Comparison of ENCODE assay signal across 9 cellular contexts in genomic region chr18:79465392-79465991, GRCh38.
DNase-seq lines count a peak whose midpoint lies in the region; ATAC-seq, FAIRE-seq and TF ChIP-seq lines count a peak whose summit lies in the region.
"Had no signal": no experiment of that assay in that cellular context is flagged by ENCODE, and none has a peak within 500 bp of the region (broad histone marks: within the 10 kb centered on the region; RNA-seq: fewer than 3 reads in every experiment).

No MANE protein-coding gene starts in this region.

- TF ChIP-seq CTCF in endothelial cell of umbilical vein (IDR thresholded peaks at IDR 0.05; ENCODE audit: extremely low read depth in 1 of 2, insufficient read depth in 1 of 2, low read depth in 1 of 2, low read length in 2 of 2), result no peak
- TF ChIP-seq CTCF in uterus (IDR thresholded peaks at IDR 0.05), result no peak
- TF ChIP-seq CTCF in D721Med (IDR thresholded peaks at IDR 0.05; ENCODE audit: insufficient read depth, missing control alignments), result no peak
- no peak for TF ChIP-seq CTCF in ascending aorta (IDR thresholded peaks at IDR 0.05)

- H3K27ac ChIP-seq in endothelial cell of umbilical vein (ENCODE audit: insufficient read depth, low read depth, low read length), result peak overlapping the region; percentile 5
- H3K27ac ChIP-seq in uterus, result no peak overlapping the region
- no peak overlapping the region for H3K27ac ChIP-seq in ascending aorta

- intact Hi-C loops in endothelial cell of umbilical vein (cut with micrococcal nuclease) (loop anchor here (1.0 kb wide), 1 partner anchor 42 kb away; no protein-coding TSS in a partner anchor), uterus (cut with DNase I; ENCODE audit: low total_unique reads) (no loop called here), ascending aorta (cut with DNase I) (no loop called here)

- H3K36me3 ChIP-seq in endothelial cell of umbilical vein (ENCODE audit: control insufficient read depth in 2 of 2, extremely low read depth in 1 of 2, insufficient read depth in 2 of 2, low read length in 2 of 2) (peaks cover 0 to 32% of the 10 kb centered on the region in 2 experiments), uterus (no peaks in the 10 kb centered on the region), ascending aorta (peaks cover 52 to 77% of the 10 kb centered on the region in 2 donors)

- no peaks in the 10 kb centered on the region for H3K9me3 ChIP-seq in endothelial cell of umbilical vein (replicated peaks; ENCODE audit: control insufficient read depth, insufficient read depth, low read length)
- H3K9me3 ChIP-seq in uterus, result no peaks in the 10 kb centered on the region
- no peaks in the 10 kb centered on the region for H3K9me3 ChIP-seq in ascending aorta

- no TSS peak for BruUV-seq in endothelial cell of umbilical vein (replicated peaks; lab: Mats Ljungman, UMichigan)

- no peaks in the 10 kb centered on the region for H4K20me1 ChIP-seq in endothelial cell of umbilical vein (replicated peaks; ENCODE audit: control insufficient read depth, extremely low read depth, insufficient read depth, low read length)

- H3K4me1 ChIP-seq in endothelial cell of umbilical vein (ENCODE audit: control insufficient read depth, extremely low read depth, insufficient read depth, low read length), result peaks cover 7% of the 10 kb centered on the region
- no peaks in the 10 kb centered on the region for H3K4me1 ChIP-seq in uterus
- H3K4me1 ChIP-seq in ascending aorta, result no peaks in the 10 kb centered on the region

- no peaks in the 10 kb centered on the region for H3K79me2 ChIP-seq in endothelial cell of umbilical vein (ENCODE audit: control insufficient read depth, insufficient read depth, low read length)

- no peak overlapping the region for H3K4me2 ChIP-seq in endothelial cell of umbilical vein (ENCODE audit: insufficient read depth, low read length)

- CTCF ChIA-PET in endothelial cell of umbilical vein (lab: Charles Lee), result interaction anchor here (1.2 kb wide), 1 partner anchor 11 kb away, joined by 3 read pairs; no protein-coding TSS in a partner anchor

- H3K9me3 Mint-ChIP-seq in stimulated activated memory B cell treated with anti-CD40 and anti-IgM and Interleukin-4, amounts not matched to agents 10 μg/mL and 1 μg/mL and 100 μg/mL, for 72 hours, result no peaks in the 10 kb centered on the region

- no peak overlapping the region for H3K9ac ChIP-seq in endothelial cell of umbilical vein (replicated peaks; ENCODE audit: extremely low read depth, insufficient read depth, low read length)

- peak; percentile 63 for ATAC-seq in GM19324 (IDR thresholded peaks at IDR 0.05; ENCODE audit: low FRiP score, unreplicated experiment)
- ATAC-seq in HG03354 (IDR thresholded peaks at IDR 0.05; ENCODE audit: poor library complexity, severe bottlenecking, unreplicated experiment), result peak; percentile 74
- ATAC-seq in stimulated activated memory B cell treated with anti-CD40 and anti-IgM and Interleukin-4, amounts not matched to agents 10 μg/mL and 1 μg/mL and 100 μg/mL, for 72 hours, result peak; percentile 87

- H3K4me1 Mint-ChIP-seq in stimulated activated memory B cell treated with anti-CD40 and anti-IgM and Interleukin-4, amounts not matched to agents 10 μg/mL and 1 μg/mL and 100 μg/mL, for 72 hours, result peaks cover 74% of the 10 kb centered on the region

- POLR2A ChIA-PET in endothelial cell of umbilical vein (lab: Charles Lee), result interaction anchor here (0.8 kb wide), 1 partner anchor 42 kb away, joined by 3 read pairs; no protein-coding TSS in a partner anchor

- peak; percentile 18 for DNase-seq in Ammon's horn (ENCODE audit: low spot score)
- peak; percentile 28 for DNase-seq in endothelial cell of umbilical vein (ENCODE audit: low read depth, low spot score)
- no peak for DNase-seq in uterus
- DNase-seq in D721Med (ENCODE audit: insufficient read length, low spot score), result no peak
- no peak for DNase-seq in ascending aorta (ENCODE audit: low spot score in 2 of 2)

- H3K9me1 ChIP-seq in endothelial cell of umbilical vein (replicated peaks; ENCODE audit: control insufficient read depth, extremely low read depth, insufficient read depth, low read length), result no peaks in the 10 kb centered on the region

- dilution Hi-C loops in endothelial cell of umbilical vein (cut with MboI; ENCODE audit: extremely low pct_ligation_motif_present, low sequenced_read_pairs), result no loop called here

- H3K27ac Mint-ChIP-seq in stimulated activated memory B cell treated with anti-CD40 and anti-IgM and Interleukin-4, amounts not matched to agents 10 μg/mL and 1 μg/mL and 100 μg/mL, for 72 hours, result peak overlapping the region; percentile 93

- FAIRE-seq in endothelial cell of umbilical vein (lab: Jason Lieb, UNC), result no peak
- FAIRE-seq in D721Med (lab: Jason Lieb, UNC), result no peak

- H3K4me3 ChIP-seq in endothelial cell of umbilical vein (replicated peaks in 1 of 3; ENCODE audit: insufficient read depth in 1 of 3, low read depth in 1 of 3, low read length in 3 of 3), result no peak overlapping the region
- no peak overlapping the region for H3K4me3 ChIP-seq in uterus
- H3K4me3 ChIP-seq in ascending aorta, result no peak overlapping the region

- H2AFZ ChIP-seq in endothelial cell of umbilical vein (ENCODE audit: low read depth, low read length), result peak overlapping the region; percentile 7

- H3K4me3 Mint-ChIP-seq in stimulated activated memory B cell treated with anti-CD40 and anti-IgM and Interleukin-4, amounts not matched to agents 10 μg/mL and 1 μg/mL and 100 μg/mL, for 72 hours, result peak overlapping the region; percentile 85
- H3K4me3 Mint-ChIP-seq: activated naive CD8-positive, alpha-beta T cell had no signal

- no peaks in the 10 kb centered on the region for H3K27me3 Mint-ChIP-seq in stimulated activated memory B cell treated with anti-CD40 and anti-IgM and Interleukin-4, amounts not matched to agents 10 μg/mL and 1 μg/mL and 100 μg/mL, for 72 hours
- H3K27me3 Mint-ChIP-seq: activated naive CD8-positive, alpha-beta T cell had no signal

- H3K27me3 ChIP-seq in endothelial cell of umbilical vein (ENCODE audit: control insufficient read depth in 2 of 2, insufficient read depth in 2 of 2, low read length in 2 of 2), result no peaks in the 10 kb centered on the region
- no peaks in the 10 kb centered on the region for H3K27me3 ChIP-seq in uterus
- no peaks in the 10 kb centered on the region for H3K27me3 ChIP-seq in ascending aorta

- TF ChIP-seq POLR2A in endothelial cell of umbilical vein (IDR thresholded peaks at IDR 0.05; ENCODE audit: low read depth, low read length) (no peak), uterus (IDR thresholded peaks at IDR 0.05) (no peak)

- H3K36me3 Mint-ChIP-seq in stimulated activated memory B cell treated with anti-CD40 and anti-IgM and Interleukin-4, amounts not matched to agents 10 μg/mL and 1 μg/mL and 100 μg/mL, for 72 hours, result peaks cover 64% of the 10 kb centered on the region

TF ChIP-seq in endothelial cell of umbilical vein, 7 proteins besides CTCF, POLR2A, EP300 and RAD21:
- TF ChIP-seq FOS (IDR thresholded peaks at IDR 0.05; ENCODE audit: borderline replicate concordance, insufficient read depth, low read length) (no peak), JUN (IDR thresholded peaks at IDR 0.05; ENCODE audit: borderline replicate concordance, insufficient read depth, insufficient read length, low read depth) (no peak), POLR2AphosphoS5 (IDR thresholded peaks at IDR 0.05; ENCODE audit: insufficient read depth, low read depth, low read length) (no peak), GATA2 (IDR thresholded peaks at IDR 0.05; ENCODE audit: insufficient read depth, insufficient read length, low read depth, low read length) (no peak), EZH2 (IDR thresholded peaks at IDR 0.05; ENCODE audit: borderline replicate concordance, low read depth, low read length, severe bottlenecking) (no peak), MAX (IDR thresholded peaks at IDR 0.05; ENCODE audit: insufficient read depth, insufficient read length) (no peak), MYC (IDR thresholded peaks at IDR 0.05; ENCODE audit: low read depth, low read length) (no peak)
TF ChIP-seq in endothelial cell of umbilical vein: peak in this region for 0.

Comparison
In these comparisons a context has a peak if more than half of its experiments do, and no peak if none do; other contexts are left out.
1. DNase-seq: peak in Ammon's horn (single experiment) and endothelial cell of umbilical vein (single experiment); none in uterus (0 of 2), D721Med (single experiment) and ascending aorta (0 of 2).
2. Peak in every context shown above with its lines, with median percentiles within 50 percentile points of each other: ATAC-seq.